ENCODE assay signal across 1 cellular context in the genomic region with DNA sequence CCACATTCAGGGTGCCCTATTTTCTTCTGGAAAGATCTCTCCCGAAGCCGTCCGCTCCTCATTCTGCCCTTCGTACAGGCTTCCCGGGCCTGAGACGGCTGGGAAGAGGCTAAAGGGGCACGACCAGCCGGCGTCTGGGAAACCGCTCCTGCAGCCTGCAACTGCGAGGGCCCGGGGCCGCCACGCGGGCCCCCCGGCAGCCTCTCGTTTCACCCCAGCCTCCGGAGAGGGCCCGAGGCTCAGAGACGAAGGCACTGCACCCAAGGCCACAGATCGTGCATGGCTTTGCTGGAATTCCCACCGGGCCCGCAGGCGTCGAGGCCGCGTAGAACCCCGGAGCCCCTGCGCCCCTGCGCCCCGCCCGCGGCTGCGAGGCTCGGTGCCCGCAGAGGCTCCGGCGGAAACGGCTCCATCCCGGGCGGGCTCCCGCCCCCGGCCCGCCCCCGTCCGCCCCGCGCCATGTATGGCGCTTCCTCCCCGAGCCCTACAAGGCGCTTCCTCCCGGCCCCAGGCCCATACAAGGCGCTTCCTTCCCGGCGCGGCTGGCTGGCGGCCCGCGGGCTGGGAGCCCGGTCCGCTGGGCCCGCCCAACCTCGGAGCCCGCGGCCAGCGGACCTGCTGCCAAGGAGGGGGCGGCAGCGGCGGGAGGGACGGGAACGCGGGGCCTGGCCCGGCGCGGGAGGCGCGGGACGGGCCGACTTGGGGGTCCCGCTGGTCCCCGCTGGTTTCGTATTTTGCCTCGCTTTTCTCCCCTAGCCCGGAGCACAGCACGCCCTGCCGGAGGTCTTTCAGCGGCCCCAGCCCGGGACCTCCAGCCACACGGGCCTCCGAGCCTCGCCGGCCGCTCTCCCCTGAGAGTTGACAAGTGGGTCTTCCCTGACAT.
A peak's percentile ranks its signal among the peaks of the same experiment; 100 is the strongest.
TF ChIP-seq lines count a peak whose summit lies in the region.

No MANE protein-coding gene starts in this region.

TF ChIP-seq in GM12878, 131 proteins besides CTCF, POLR2A, EP300 and RAD21 (continues in another document):
- TF ChIP-seq, protein P1, sequence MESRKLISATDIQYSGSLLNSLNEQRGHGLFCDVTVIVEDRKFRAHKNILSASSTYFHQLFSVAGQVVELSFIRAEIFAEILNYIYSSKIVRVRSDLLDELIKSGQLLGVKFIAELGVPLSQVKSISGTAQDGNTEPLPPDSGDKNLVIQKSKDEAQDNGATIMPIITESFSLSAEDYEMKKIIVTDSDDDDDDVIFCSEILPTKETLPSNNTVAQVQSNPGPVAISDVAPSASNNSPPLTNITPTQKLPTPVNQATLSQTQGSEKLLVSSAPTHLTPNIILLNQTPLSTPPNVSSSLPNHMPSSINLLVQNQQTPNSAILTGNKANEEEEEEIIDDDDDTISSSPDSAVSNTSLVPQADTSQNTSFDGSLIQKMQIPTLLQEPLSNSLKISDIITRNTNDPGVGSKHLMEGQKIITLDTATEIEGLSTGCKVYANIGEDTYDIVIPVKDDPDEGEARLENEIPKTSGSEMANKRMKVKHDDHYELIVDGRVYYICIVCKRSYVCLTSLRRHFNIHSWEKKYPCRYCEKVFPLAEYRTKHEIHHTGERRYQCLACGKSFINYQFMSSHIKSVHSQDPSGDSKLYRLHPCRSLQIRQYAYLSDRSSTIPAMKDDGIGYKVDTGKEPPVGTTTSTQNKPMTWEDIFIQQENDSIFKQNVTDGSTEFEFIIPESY (IDR thresholded peaks at IDR 0.05): peak; percentile 24; the same call in 1 of the 2 replicates
- TF ChIP-seq, protein P2, sequence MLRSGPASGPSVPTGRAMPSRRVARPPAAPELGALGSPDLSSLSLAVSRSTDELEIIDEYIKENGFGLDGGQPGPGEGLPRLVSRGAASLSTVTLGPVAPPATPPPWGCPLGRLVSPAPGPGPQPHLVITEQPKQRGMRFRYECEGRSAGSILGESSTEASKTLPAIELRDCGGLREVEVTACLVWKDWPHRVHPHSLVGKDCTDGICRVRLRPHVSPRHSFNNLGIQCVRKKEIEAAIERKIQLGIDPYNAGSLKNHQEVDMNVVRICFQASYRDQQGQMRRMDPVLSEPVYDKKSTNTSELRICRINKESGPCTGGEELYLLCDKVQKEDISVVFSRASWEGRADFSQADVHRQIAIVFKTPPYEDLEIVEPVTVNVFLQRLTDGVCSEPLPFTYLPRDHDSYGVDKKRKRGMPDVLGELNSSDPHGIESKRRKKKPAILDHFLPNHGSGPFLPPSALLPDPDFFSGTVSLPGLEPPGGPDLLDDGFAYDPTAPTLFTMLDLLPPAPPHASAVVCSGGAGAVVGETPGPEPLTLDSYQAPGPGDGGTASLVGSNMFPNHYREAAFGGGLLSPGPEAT (IDR thresholded peaks at IDR 0.05; ENCODE audit: low read depth): no peak
- TF ChIP-seq MXI1 (IDR thresholded peaks at IDR 0.05; ENCODE audit: low read depth, low read length) (no peak), CHD1 (IDR thresholded peaks at IDR 0.05; ENCODE audit: low read depth, low read length) (no peak), GATAD2B (conservative IDR thresholded peaks at IDR 0.05; ENCODE audit: low read depth) (peak; percentile 81), EED (IDR thresholded peaks at IDR 0.05; ENCODE audit: low read depth) (no peak), LARP7 (IDR thresholded peaks at IDR 0.05) (peak; percentile 52; the same call in 1 of the 2 replicates), SPI1 (IDR thresholded peaks at IDR 0.05; ENCODE audit: borderline replicate concordance, insufficient read depth, low read depth, low read length) (0 out of 2 replicates have a peak, but pooled peaks have one; percentile 30), IKZF1 (conservative IDR thresholded peaks at IDR 0.05) (peak; percentile 49; the same call in 1 of the 2 replicates), SP1 (IDR thresholded peaks at IDR 0.05; ENCODE audit: low read depth, low read length) (peak; percentile 24), DPF2 (IDR thresholded peaks at IDR 0.05) (peak; percentile 66; the same call in 1 of the 2 replicates), TCF3 (IDR thresholded peaks at IDR 0.05; ENCODE audit: borderline replicate concordance, insufficient read depth, low read depth, low read length) (no peak), NR2C2 (IDR thresholded peaks at IDR 0.05; ENCODE audit: borderline replicate concordance, control insufficient read depth, insufficient read length, low read depth) (no peak), HCFC1 (IDR thresholded peaks at IDR 0.05; ENCODE audit: low read length) (no peak), ZNF207 (IDR thresholded peaks at IDR 0.05; ENCODE audit: borderline replicate concordance) (peak; percentile 39; the same call in 1 of the 2 replicates), POLR2AphosphoS2 (IDR thresholded peaks at IDR 0.05; ENCODE audit: low read depth, low read length) (no peak), TCF12 (IDR thresholded peaks at IDR 0.05; ENCODE audit: low read depth, low read length) (peak; percentile 46; the same call in 1 of the 2 replicates), BHLHE40 (IDR thresholded peaks at IDR 0.05; ENCODE audit: borderline replicate concordance in 1 of 2, low read depth in 2 of 2, low read length in 1 of 2) (peak in 1 of 2 experiments; percentile 37; a peak in 2 of 4 replicates), SMC3 (IDR thresholded peaks at IDR 0.05; ENCODE audit: borderline replicate concordance, low read length) (0 out of 2 replicates have a peak, but pooled peaks have one; percentile 9), FOS (IDR thresholded peaks at IDR 0.05; ENCODE audit: borderline replicate concordance, extremely low read depth, insufficient read length) (no peak), KLF5 (IDR thresholded peaks at IDR 0.05; ENCODE audit: partially characterized antibody) (no peak)
- TF ChIP-seq, protein P3, sequence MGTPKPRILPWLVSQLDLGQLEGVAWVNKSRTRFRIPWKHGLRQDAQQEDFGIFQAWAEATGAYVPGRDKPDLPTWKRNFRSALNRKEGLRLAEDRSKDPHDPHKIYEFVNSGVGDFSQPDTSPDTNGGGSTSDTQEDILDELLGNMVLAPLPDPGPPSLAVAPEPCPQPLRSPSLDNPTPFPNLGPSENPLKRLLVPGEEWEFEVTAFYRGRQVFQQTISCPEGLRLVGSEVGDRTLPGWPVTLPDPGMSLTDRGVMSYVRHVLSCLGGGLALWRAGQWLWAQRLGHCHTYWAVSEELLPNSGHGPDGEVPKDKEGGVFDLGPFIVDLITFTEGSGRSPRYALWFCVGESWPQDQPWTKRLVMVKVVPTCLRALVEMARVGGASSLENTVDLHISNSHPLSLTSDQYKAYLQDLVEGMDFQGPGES (IDR thresholded peaks at IDR 0.05): no peak
- TF ChIP-seq, protein P4, sequence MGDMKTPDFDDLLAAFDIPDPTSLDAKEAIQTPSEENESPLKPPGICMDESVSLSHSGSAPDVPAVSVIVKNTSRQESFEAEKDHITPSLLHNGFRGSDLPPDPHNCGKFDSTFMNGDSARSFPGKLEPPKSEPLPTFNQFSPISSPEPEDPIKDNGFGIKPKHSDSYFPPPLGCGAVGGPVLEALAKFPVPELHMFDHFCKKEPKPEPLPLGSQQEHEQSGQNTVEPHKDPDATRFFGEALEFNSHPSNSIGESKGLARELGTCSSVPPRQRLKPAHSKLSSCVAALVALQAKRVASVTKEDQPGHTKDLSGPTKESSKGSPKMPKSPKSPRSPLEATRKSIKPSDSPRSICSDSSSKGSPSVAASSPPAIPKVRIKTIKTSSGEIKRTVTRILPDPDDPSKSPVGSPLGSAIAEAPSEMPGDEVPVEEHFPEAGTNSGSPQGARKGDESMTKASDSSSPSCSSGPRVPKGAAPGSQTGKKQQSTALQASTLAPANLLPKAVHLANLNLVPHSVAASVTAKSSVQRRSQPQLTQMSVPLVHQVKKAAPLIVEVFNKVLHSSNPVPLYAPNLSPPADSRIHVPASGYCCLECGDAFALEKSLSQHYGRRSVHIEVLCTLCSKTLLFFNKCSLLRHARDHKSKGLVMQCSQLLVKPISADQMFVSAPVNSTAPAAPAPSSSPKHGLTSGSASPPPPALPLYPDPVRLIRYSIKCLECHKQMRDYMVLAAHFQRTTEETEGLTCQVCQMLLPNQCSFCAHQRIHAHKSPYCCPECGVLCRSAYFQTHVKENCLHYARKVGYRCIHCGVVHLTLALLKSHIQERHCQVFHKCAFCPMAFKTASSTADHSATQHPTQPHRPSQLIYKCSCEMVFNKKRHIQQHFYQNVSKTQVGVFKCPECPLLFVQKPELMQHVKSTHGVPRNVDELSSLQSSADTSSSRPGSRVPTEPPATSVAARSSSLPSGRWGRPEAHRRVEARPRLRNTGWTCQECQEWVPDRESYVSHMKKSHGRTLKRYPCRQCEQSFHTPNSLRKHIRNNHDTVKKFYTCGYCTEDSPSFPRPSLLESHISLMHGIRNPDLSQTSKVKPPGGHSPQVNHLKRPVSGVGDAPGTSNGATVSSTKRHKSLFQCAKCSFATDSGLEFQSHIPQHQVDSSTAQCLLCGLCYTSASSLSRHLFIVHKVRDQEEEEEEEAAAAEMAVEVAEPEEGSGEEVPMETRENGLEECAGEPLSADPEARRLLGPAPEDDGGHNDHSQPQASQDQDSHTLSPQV (IDR thresholded peaks at IDR 0.05): no peak
- TF ChIP-seq, protein P5, sequence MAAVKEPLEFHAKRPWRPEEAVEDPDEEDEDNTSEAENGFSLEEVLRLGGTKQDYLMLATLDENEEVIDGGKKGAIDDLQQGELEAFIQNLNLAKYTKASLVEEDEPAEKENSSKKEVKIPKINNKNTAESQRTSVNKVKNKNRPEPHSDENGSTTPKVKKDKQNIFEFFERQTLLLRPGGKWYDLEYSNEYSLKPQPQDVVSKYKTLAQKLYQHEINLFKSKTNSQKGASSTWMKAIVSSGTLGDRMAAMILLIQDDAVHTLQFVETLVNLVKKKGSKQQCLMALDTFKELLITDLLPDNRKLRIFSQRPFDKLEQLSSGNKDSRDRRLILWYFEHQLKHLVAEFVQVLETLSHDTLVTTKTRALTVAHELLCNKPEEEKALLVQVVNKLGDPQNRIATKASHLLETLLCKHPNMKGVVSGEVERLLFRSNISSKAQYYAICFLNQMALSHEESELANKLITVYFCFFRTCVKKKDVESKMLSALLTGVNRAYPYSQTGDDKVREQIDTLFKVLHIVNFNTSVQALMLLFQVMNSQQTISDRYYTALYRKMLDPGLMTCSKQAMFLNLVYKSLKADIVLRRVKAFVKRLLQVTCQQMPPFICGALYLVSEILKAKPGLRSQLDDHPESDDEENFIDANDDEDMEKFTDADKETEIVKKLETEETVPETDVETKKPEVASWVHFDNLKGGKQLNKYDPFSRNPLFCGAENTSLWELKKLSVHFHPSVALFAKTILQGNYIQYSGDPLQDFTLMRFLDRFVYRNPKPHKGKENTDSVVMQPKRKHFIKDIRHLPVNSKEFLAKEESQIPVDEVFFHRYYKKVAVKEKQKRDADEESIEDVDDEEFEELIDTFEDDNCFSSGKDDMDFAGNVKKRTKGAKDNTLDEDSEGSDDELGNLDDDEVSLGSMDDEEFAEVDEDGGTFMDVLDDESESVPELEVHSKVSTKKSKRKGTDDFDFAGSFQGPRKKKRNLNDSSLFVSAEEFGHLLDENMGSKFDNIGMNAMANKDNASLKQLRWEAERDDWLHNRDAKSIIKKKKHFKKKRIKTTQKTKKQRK (IDR thresholded peaks at IDR 0.05; ENCODE audit: low read depth, low read length): no peak
- TF ChIP-seq, protein P6, sequence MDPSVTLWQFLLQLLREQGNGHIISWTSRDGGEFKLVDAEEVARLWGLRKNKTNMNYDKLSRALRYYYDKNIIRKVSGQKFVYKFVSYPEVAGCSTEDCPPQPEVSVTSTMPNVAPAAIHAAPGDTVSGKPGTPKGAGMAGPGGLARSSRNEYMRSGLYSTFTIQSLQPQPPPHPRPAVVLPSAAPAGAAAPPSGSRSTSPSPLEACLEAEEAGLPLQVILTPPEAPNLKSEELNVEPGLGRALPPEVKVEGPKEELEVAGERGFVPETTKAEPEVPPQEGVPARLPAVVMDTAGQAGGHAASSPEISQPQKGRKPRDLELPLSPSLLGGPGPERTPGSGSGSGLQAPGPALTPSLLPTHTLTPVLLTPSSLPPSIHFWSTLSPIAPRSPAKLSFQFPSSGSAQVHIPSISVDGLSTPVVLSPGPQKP (IDR thresholded peaks at IDR 0.05; ENCODE audit: low read depth, low read length): peak; percentile 99
- TF ChIP-seq, protein P7, sequence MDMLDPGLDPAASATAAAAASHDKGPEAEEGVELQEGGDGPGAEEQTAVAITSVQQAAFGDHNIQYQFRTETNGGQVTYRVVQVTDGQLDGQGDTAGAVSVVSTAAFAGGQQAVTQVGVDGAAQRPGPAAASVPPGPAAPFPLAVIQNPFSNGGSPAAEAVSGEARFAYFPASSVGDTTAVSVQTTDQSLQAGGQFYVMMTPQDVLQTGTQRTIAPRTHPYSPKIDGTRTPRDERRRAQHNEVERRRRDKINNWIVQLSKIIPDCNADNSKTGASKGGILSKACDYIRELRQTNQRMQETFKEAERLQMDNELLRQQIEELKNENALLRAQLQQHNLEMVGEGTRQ (IDR thresholded peaks at IDR 0.05; ENCODE audit: borderline replicate concordance, low read depth, low read length): no peak
- TF ChIP-seq, protein P8, sequence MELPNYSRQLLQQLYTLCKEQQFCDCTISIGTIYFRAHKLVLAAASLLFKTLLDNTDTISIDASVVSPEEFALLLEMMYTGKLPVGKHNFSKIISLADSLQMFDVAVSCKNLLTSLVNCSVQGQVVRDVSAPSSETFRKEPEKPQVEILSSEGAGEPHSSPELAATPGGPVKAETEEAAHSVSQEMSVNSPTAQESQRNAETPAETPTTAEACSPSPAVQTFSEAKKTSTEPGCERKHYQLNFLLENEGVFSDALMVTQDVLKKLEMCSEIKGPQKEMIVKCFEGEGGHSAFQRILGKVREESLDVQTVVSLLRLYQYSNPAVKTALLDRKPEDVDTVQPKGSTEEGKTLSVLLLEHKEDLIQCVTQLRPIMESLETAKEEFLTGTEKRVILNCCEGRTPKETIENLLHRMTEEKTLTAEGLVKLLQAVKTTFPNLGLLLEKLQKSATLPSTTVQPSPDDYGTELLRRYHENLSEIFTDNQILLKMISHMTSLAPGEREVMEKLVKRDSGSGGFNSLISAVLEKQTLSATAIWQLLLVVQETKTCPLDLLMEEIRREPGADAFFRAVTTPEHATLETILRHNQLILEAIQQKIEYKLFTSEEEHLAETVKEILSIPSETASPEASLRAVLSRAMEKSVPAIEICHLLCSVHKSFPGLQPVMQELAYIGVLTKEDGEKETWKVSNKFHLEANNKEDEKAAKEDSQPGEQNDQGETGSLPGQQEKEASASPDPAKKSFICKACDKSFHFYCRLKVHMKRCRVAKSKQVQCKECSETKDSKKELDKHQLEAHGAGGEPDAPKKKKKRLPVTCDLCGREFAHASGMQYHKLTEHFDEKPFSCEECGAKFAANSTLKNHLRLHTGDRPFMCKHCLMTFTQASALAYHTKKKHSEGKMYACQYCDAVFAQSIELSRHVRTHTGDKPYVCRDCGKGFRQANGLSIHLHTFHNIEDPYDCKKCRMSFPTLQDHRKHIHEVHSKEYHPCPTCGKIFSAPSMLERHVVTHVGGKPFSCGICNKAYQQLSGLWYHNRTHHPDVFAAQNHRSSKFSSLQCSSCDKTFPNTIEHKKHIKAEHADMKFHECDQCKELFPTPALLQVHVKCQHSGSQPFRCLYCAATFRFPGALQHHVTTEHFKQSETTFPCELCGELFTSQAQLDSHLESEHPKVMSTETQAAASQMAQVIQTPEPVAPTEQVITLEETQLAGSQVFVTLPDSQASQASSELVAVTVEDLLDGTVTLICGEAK (IDR thresholded peaks at IDR 0.05; ENCODE audit: borderline replicate concordance): no peak
